ENCODE assay signal across 19 cellular contexts in genomic region chr2:101354910-101355309, GRCh38. TPM values are rescaled to one million over a fixed set of nuclear protein-coding genes. Genes with fewer than 3 reads are reported as not detected.
"Had no signal": no experiment of that assay in that cellular context is flagged by ENCODE, and none has a peak within 500 bp of the region (broad histone marks: within the 10 kb centered on the region; RNA-seq: fewer than 3 reads in every experiment).

No MANE protein-coding gene starts in this region.

- ATAC-seq: left colon; naive thymus-derived CD4-positive, alpha-beta T cell had no signal

- H3K27ac ChIP-seq: heart left ventricle, right atrium auricular region, upper lobe of left lung, uterus had no signal

- H3K4me3 ChIP-seq: dorsolateral prefrontal cortex, heart left ventricle, right atrium auricular region, upper lobe of left lung, uterus had no signal

- DNase-seq: cortex of kidney; dorsolateral prefrontal cortex; effector CD8-positive, alpha-beta T cell; heart left ventricle; hippocampal formation; left colon; naive thymus-derived CD4-positive, alpha-beta T cell; nephron progenitor cell; posterior cingulate gyrus; small intestine; stimulated activated CD4-positive, alpha-beta T cell treated with anti-CD3 and anti-CD28 coated beads, Interleukin-12 subunit alpha, Interleukin-12 subunit beta, amount 100 ng/mL, for 4 hours; stimulated activated naive CD4-positive, alpha-beta T cell; uterus had no signal

- H3K9me3 ChIP-seq: heart left ventricle, right atrium auricular region, upper lobe of left lung, uterus had no signal

- H3K36me3 ChIP-seq: heart left ventricle, right atrium auricular region, upper lobe of left lung, uterus had no signal

- H3K27ac Mint-ChIP-seq: naive thymus-derived CD4-positive, alpha-beta T cell; nephron progenitor cell had no signal

- H3K4me1 ChIP-seq: heart left ventricle, right atrium auricular region, upper lobe of left lung, uterus had no signal

- H3K4me1 Mint-ChIP-seq: nephron progenitor cell had no signal

- H3K9me3 Mint-ChIP-seq: naive thymus-derived CD4-positive, alpha-beta T cell; nephron progenitor cell had no signal

- H3K27me3 ChIP-seq: dorsolateral prefrontal cortex, heart left ventricle, right atrium auricular region, upper lobe of left lung, uterus had no signal

- H3K4me3 Mint-ChIP-seq: naive thymus-derived CD4-positive, alpha-beta T cell; nephron progenitor cell had no signal

RNA-seq across cellular contexts. Expression of gene CREG2, which starts 32.4 kb away (rescaled TPM):
- total RNA-seq: lower leg skin, mesenteric fat pad, mononuclear cell, osteocyte had no signal
- polyA plus RNA-seq: heart left ventricle; naive thymus-derived CD4-positive, alpha-beta T cell had no signal
